Comparison of ENCODE assay signal across 3 cellular contexts in genomic region chr11:72984448-72985077, GRCh38.
TF ChIP-seq lines count a peak whose summit lies in the region.

No MANE protein-coding gene starts in this region.

TF ChIP-seq in H1, 55 proteins besides CTCF, POLR2A, EP300 and RAD21:
- TF ChIP-seq CHD1 (IDR thresholded peaks at IDR 0.05; ENCODE audit: low read depth, low read length) = no peak
- TF ChIP-seq TBP (IDR thresholded peaks at IDR 0.05; ENCODE audit: low read depth, low read length) = no peak
- TF ChIP-seq POU5F1 (IDR thresholded peaks at IDR 0.05; ENCODE audit: low read depth, low read length) = no peak
- TF ChIP-seq SUZ12 (IDR thresholded peaks at IDR 0.05; ENCODE audit: low read length) = no peak
- TF ChIP-seq TAF7 (optimal IDR thresholded peaks at IDR 0.05; ENCODE audit: borderline replicate concordance, low read depth, low read length) = no peak
- TF ChIP-seq SP2 (IDR thresholded peaks at IDR 0.05; ENCODE audit: low read length) = no peak
- TF ChIP-seq POLR2AphosphoS5 (IDR thresholded peaks at IDR 0.05; ENCODE audit: low read depth, low read length) = no peak
- no peak for TF ChIP-seq RFX5 (IDR thresholded peaks at IDR 0.05; ENCODE audit: borderline replicate concordance, low read depth, low read length)
- TF ChIP-seq NRF1 (IDR thresholded peaks at IDR 0.05; ENCODE audit: low read depth, low read length) = no peak
- TF ChIP-seq KDM5A (IDR thresholded peaks at IDR 0.05; ENCODE audit: low read length) = no peak

TF ChIP-seq in SK-N-SH, 30 proteins besides CTCF, POLR2A, EP300 and RAD21 (continues in another document):
- TF ChIP-seq PBX3 (IDR thresholded peaks at IDR 0.05) (no peak), ELF1 (IDR thresholded peaks at IDR 0.05) (no peak), MEF2A (IDR thresholded peaks at IDR 0.05; ENCODE audit: borderline replicate concordance, low read depth) (no peak), FOSL2 (IDR thresholded peaks at IDR 0.05; ENCODE audit: borderline replicate concordance, low read depth) (no peak), REST (IDR thresholded peaks at IDR 0.05; ENCODE audit: low read depth, low read length) (no peak), RCOR1 (IDR thresholded peaks at IDR 0.05; ENCODE audit: low read length) (no peak), USF1 (IDR thresholded peaks at IDR 0.05; ENCODE audit: borderline replicate concordance, low read depth) (no peak), SMC3 (IDR thresholded peaks at IDR 0.05; ENCODE audit: low read depth, low read length) (no peak), TAF1 (IDR thresholded peaks at IDR 0.05; ENCODE audit: borderline replicate concordance, low read depth, low read length) (no peak), ZBTB33 (IDR thresholded peaks at IDR 0.05; ENCODE audit: borderline replicate concordance, low read depth) (no peak), POLR2AphosphoS5 (IDR thresholded peaks at IDR 0.05; ENCODE audit: low read depth, low read length) (no peak), NFIC (IDR thresholded peaks at IDR 0.05; ENCODE audit: borderline replicate concordance) (no peak), JUND (IDR thresholded peaks at IDR 0.05) (no peak), FOXJ3 (CRISPR knock-in tag; IDR thresholded peaks at IDR 0.05) (no peak), GABPA (IDR thresholded peaks at IDR 0.05; ENCODE audit: low read depth) (no peak), IRF3 (IDR thresholded peaks at IDR 0.05; ENCODE audit: low read depth, low read length) (no peak), MXI1 (IDR thresholded peaks at IDR 0.05; ENCODE audit: low read depth, low read length) (no peak), SIN3A (IDR thresholded peaks at IDR 0.05; ENCODE audit: borderline replicate concordance, low read depth, low read length) (no peak), RFX5 (IDR thresholded peaks at IDR 0.05; ENCODE audit: low read length) (no peak)

TF ChIP-seq in GM12891, 5 proteins besides CTCF, POLR2A, EP300 and RAD21:
- no peak for TF ChIP-seq PAX5 (IDR thresholded peaks at IDR 0.05; ENCODE audit: insufficient read depth, low read length, severe bottlenecking)
- no peak for TF ChIP-seq POLR2AphosphoS5 (IDR thresholded peaks at IDR 0.05; ENCODE audit: low read depth, low read length)
- TF ChIP-seq POU2F2 (IDR thresholded peaks at IDR 0.05; ENCODE audit: low read depth, low read length) = no peak
- TF ChIP-seq TAF1 (IDR thresholded peaks at IDR 0.05; ENCODE audit: low read depth, low read length) = no peak
- no peak for TF ChIP-seq SPI1 (IDR thresholded peaks at IDR 0.05; ENCODE audit: low read depth, low read length)
TF ChIP-seq in GM12891: peak in this region for 0.
